In genomic region chr7:43391518-43391917, GRCh38 we compare ENCODE assay signal across 29 cellular contexts.
DNase-seq lines count a peak whose midpoint lies in the region; ATAC-seq and TF ChIP-seq lines count a peak whose summit lies in the region.
"Had no signal": no experiment of that assay in that cellular context is flagged by ENCODE, and none has a peak within 500 bp of the region (broad histone marks: within the 10 kb centered on the region; RNA-seq: fewer than 3 reads in every experiment).

No MANE protein-coding gene starts in this region.

- no peaks in the 10 kb centered on the region for H3K9me3 ChIP-seq in A673 (ENCODE audit: low read depth, low read length, poor library complexity, severe bottlenecking)
- no peaks in the 10 kb centered on the region for H3K9me3 ChIP-seq in osteoblast (ENCODE audit: low read depth, low read length)
- H3K9me3 ChIP-seq: A549, HAP-1, SJSA1, stomach, tibial artery had no signal

- H3K36me3 ChIP-seq in A673 (ENCODE audit: insufficient read depth, low read length, poor library complexity, severe bottlenecking), result no peaks in the 10 kb centered on the region
- no peaks in the 10 kb centered on the region for H3K36me3 ChIP-seq in osteoblast (ENCODE audit: insufficient read depth, low read length)
- H3K36me3 ChIP-seq: HAP-1, SJSA1, stomach, tibial artery had no signal

- H3K4me3 ChIP-seq in A673 (ENCODE audit: low read depth, low read length, poor library complexity, severe bottlenecking), result no peak overlapping the region
- H3K4me3 ChIP-seq in osteoblast (ENCODE audit: insufficient read depth, low read length), result no peak overlapping the region
- H3K4me3 ChIP-seq: A549, HAP-1, SJSA1, smooth muscle cell, stomach, tibial artery had no signal

- H4K20me1 ChIP-seq in osteoblast (ENCODE audit: insufficient read depth, low read length), result no peaks in the 10 kb centered on the region

- no peaks in the 10 kb centered on the region for H3K79me2 ChIP-seq in osteoblast (ENCODE audit: insufficient read depth, low read length)

- POLR2A ChIA-PET in A673 (lab: Charles Lee; ENCODE audit: low non-redundant PET) (no interaction called here), WTC11 (lab: Charles Lee) (no interaction called here)

- no peak overlapping the region for H3K4me3 Mint-ChIP-seq in WTC11
- H3K4me3 Mint-ChIP-seq: activated naive CD4-positive, alpha-beta T cell treated with anti-CD3 and anti-CD28 coated beads, Interleukin-2, amount 50 U/mL, for 24 hours; CD8-positive, alpha-beta T cell; naive thymus-derived CD4-positive, alpha-beta T cell had no signal

- no peaks in the 10 kb centered on the region for H3K4me1 ChIP-seq in A673 (ENCODE audit: insufficient read depth, low read length, poor library complexity, severe bottlenecking)
- no peaks in the 10 kb centered on the region for H3K4me1 ChIP-seq in osteoblast (ENCODE audit: insufficient read depth, low read length)
- H3K4me1 ChIP-seq: A549, SJSA1, stomach, tibial artery had no signal

- TF ChIP-seq CTCF in A673 (conservative IDR thresholded peaks at IDR 0.05; ENCODE audit: low read depth, low read length) (0 out of 2 replicates have a peak, but pooled peaks have one; percentile 23), WTC11 (IDR thresholded peaks at IDR 0.05) (no peak), osteoblast (IDR thresholded peaks at IDR 0.05; ENCODE audit: extremely low read depth, low read depth, low read length) (no peak)

- ATAC-seq in WTC11 (peak; percentile 68), GM19035 (IDR thresholded peaks at IDR 0.05; ENCODE audit: unreplicated experiment) (no peak), HG03439 (IDR thresholded peaks at IDR 0.05; ENCODE audit: unreplicated experiment) (no peak)
- ATAC-seq: A549; CD8-positive, alpha-beta T cell; left colon; naive thymus-derived CD4-positive, alpha-beta T cell had no signal

- 0 out of 2 replicates have a peak overlapping the region, but pooled peaks have one; percentile 71 for H3K27ac Mint-ChIP-seq in WTC11
- H3K27ac Mint-ChIP-seq: activated naive CD4-positive, alpha-beta T cell treated with anti-CD3 and anti-CD28 coated beads, Interleukin-2, amount 50 U/mL, for 24 hours; activated T-helper 2 cell treated with anti-CD3 and anti-CD28 coated beads, Interferon-gamma antibody, Interleukin-2, Interleukin-4, amounts not matched to agents 10 μg/mL and 5 μg/mL and 100 μg/mL, durations not matched to agents 14 hours and 24 hours and 36 hours; CD8-positive, alpha-beta T cell; naive thymus-derived CD4-positive, alpha-beta T cell had no signal

- peaks cover 34% of the 10 kb centered on the region for H3K9me3 Mint-ChIP-seq in WTC11
- H3K9me3 Mint-ChIP-seq: activated naive CD4-positive, alpha-beta T cell treated with anti-CD3 and anti-CD28 coated beads, Interleukin-2, amount 50 U/mL, for 24 hours; activated T-helper 2 cell treated with anti-CD3 and anti-CD28 coated beads, Interferon-gamma antibody, Interleukin-2, Interleukin-4, amounts not matched to agents 10 μg/mL and 5 μg/mL and 100 μg/mL, durations not matched to agents 14 hours and 24 hours and 36 hours; CD8-positive, alpha-beta T cell had no signal

- BruUV-seq in A673 (replicated peaks; lab: Mats Ljungman, UMichigan), result no TSS peak

- H3K27ac ChIP-seq in A673 (ENCODE audit: low read depth, low read length, poor library complexity, severe bottlenecking) (no peak overlapping the region), osteoblast (ENCODE audit: low read depth, low read length) (no peak overlapping the region)
- H3K27ac ChIP-seq: A549, SJSA1, stomach, tibial artery had no signal

- no peak overlapping the region for H2AFZ ChIP-seq in osteoblast (ENCODE audit: low read length)

- peaks cover 50% of the 10 kb centered on the region for H3K4me1 Mint-ChIP-seq in WTC11
- H3K4me1 Mint-ChIP-seq: activated naive CD4-positive, alpha-beta T cell treated with anti-CD3 and anti-CD28 coated beads, Interleukin-2, amount 50 U/mL, for 24 hours had no signal

- no peak overlapping the region for H3K4me2 ChIP-seq in osteoblast (ENCODE audit: insufficient read depth, low read length)
- H3K4me2 ChIP-seq: A549, smooth muscle cell had no signal

- CTCF ChIA-PET in A673 (lab: Charles Lee), result no interaction called here
- CTCF ChIA-PET in WTC11 (lab: Charles Lee), result interaction anchor here (0.7 to 3.4 kb wide), 2 partner anchors 48 to 409 kb away, joined by 3 to 18 read pairs; no protein-coding TSS in a partner anchor

- H3K27me3 ChIP-seq in A673 (replicated peaks; ENCODE audit: insufficient read depth, low read depth, low read length, poor library complexity) (peaks cover 3% of the 10 kb centered on the region), osteoblast (ENCODE audit: insufficient read depth, low read length) (no peaks in the 10 kb centered on the region)
- H3K27me3 ChIP-seq: SJSA1, stomach, tibial artery had no signal

- intact Hi-C loops in A673 (cut with micrococcal nuclease; ENCODE audit: unreplicated experiment), result no loop called here

- H3K36me3 Mint-ChIP-seq in WTC11, result peaks cover 16% of the 10 kb centered on the region
- H3K36me3 Mint-ChIP-seq: activated naive CD4-positive, alpha-beta T cell treated with anti-CD3 and anti-CD28 coated beads, Interleukin-2, amount 50 U/mL, for 24 hours; CD8-positive, alpha-beta T cell; naive thymus-derived CD4-positive, alpha-beta T cell had no signal

- DNase-seq in A673 (ENCODE audit: low spot score), result no peak
- peak; percentile 23 for DNase-seq in HuH-7 (ENCODE audit: low spot score)
- DNase-seq in WTC11 (ENCODE audit: low spot score), result no peak
- peak; percentile 51 for DNase-seq in kidney tubule cell (ENCODE audit: low spot score)
- DNase-seq in GM03348 (ENCODE audit: low spot score), result no peak
- DNase-seq in osteoblast (ENCODE audit: insufficient read length, low spot score, missing footprints), result no peak
- DNase-seq: activated CD4-positive, alpha-beta T cell treated with anti-CD3 and anti-CD28 coated beads, Interleukin-2, amount 50 U/mL, for 48 hours; CD8-positive, alpha-beta T cell; DMS 273 treated with DMSO at 0.1 percent for 48 hours; effector CD8-positive, alpha-beta T cell; left colon; naive thymus-derived CD4-positive, alpha-beta T cell; NCI-H1092 treated with DMSO at 0.1 percent for 48 hours; NCI-H187 treated with DMSO at 0.1 percent for 48 hours; NCI-H2171 treated with DMSO at 0.1 percent for 48 hours; NCI-H526 treated with DMSO at 0.1 percent for 48 hours; occipital lobe; RPMI8226; stimulated activated CD4-positive, alpha-beta T cell treated with anti-CD3 and anti-CD28 coated beads, Interleukin-1b, Interleukin-23, amount 100 ng/mL, for 48 hours; stomach; tibial artery had no signal

- peaks cover 13% of the 10 kb centered on the region for H3K27me3 Mint-ChIP-seq in WTC11 (ENCODE audit: low read depth)

TF ChIP-seq in WTC11, 78 proteins besides CTCF, POLR2A, EP300 and RAD21:
- TF ChIP-seq ZNF121 (CRISPR knock-in tag; IDR thresholded peaks at IDR 0.05) (no peak), MLX (CRISPR knock-in tag; IDR thresholded peaks at IDR 0.05) (no peak), RELA (CRISPR knock-in tag; IDR thresholded peaks at IDR 0.05; ENCODE audit: borderline replicate concordance) (no peak), PRRX2 (CRISPR knock-in tag; IDR thresholded peaks at IDR 0.05) (no peak)

Comparison
In these comparisons a context has a peak if more than half of its experiments do, and no peak if none do; other contexts are left out.
1. DNase-seq: peak in HuH-7 (single experiment) and kidney tubule cell (single experiment); none in A673 (single experiment), WTC11 (single experiment), GM03348 (single experiment) and osteoblast (single experiment).